Comparison of ENCODE assay signal across 22 cellular contexts in the genomic region with DNA sequence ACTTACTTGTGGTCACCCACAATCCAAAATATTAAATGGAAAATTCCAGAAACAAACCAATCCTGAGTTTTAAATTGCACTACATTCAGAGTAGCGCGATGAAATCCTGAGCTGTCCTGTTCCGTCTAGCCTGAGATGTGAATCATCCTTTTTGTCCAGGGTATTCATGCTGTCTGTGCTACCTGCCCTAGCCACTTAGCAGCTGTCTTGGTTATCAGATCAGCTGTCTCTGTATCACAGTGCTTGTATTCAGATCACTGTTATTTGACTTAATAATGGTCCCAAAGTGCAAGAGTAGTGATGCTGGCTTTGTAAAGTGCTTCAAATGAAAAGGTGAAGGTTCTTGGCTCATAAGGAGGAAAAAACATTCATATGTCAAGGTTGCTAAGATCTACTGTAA.
"Had no signal": no experiment of that assay in that cellular context is flagged by ENCODE, and none has a peak within 500 bp of the region (broad histone marks: within the 10 kb centered on the region; RNA-seq: fewer than 3 reads in every experiment).

No MANE protein-coding gene starts in this region.

- DNase-seq: activated CD4-positive, alpha-beta memory T cell treated with anti-CD3 and anti-CD28 coated beads for 36 hours; activated CD4-positive, alpha-beta T cell treated with anti-CD3 and anti-CD28 coated beads, Interleukin-2, amount 10 ng/mL, durations not matched to agents 7 days and 5 days; activated CD4-positive, CD25-positive, alpha-beta regulatory T cell; activated gamma-delta T cell; activated naive CD4-positive, alpha-beta T cell treated with anti-CD3 and anti-CD28 coated beads for 36 hours; activated T-cell treated with anti-CD3 and anti-CD28 coated beads for 4 hours; activated T-cell treated with anti-CD3 and anti-CD28 coated beads, Interleukin-2, amount 50 U/mL, for 48 hours; brain microvascular endothelial cell; Karpas-422; MM.1S; NCI-H1694 treated with DMSO at 0.1 percent for 48 hours; NCI-H2029 treated with DMSO at 0.1 percent for 48 hours; NCI-H2171; NCI-H2227 treated with DMSO at 0.1 percent for 48 hours; NCI-H446 treated with DMSO at 0.1 percent for 48 hours; NCI-H524 treated with DMSO at 0.1 percent for 48 hours; SHP77 treated with DMSO at 0.1 percent for 48 hours; T-helper 1 cell had no signal

- FAIRE-seq: K562, RCC 7860 had no signal

- ATAC-seq: activated T-helper 17 cell treated with anti-CD3 and anti-CD28 coated beads, Interleukin-2, amount 50 U/mL, for 72 hours; K562 had no signal

- H3K27me3 ChIP-seq: brain microvascular endothelial cell had no signal

- H3K36me3 ChIP-seq: brain microvascular endothelial cell had no signal

- H3K4me3 ChIP-seq: K562 had no signal

- H3K27ac ChIP-seq: brain microvascular endothelial cell, VCaP had no signal
